2 cellular contexts compared by ENCODE assay signal in the genomic region with DNA sequence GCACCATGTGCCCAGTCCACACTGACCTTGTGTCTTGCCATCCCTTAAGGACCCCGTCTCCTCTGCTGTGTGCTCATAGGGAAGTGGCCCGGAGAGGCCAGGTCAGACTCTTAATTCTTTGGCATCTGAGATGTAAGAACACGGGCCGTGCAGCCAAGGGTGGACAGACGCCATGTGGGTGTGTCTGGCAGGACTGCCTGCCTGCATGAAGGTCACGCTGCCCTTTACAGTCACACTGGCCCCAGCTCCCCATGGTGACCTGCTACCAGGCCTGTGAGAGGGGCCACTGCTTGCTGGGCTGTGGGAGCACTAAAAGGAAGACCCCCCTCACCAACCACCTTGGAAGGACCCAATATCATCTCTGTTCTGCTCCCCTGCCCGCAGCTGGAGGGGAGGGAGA.
TF ChIP-seq lines count a peak whose summit lies in the region.

No MANE protein-coding gene starts in this region.

TF ChIP-seq in HepG2, 621 proteins besides CTCF, POLR2A, EP300 and RAD21:
- TF ChIP-seq SATB2 (CRISPR knock-in tag; IDR thresholded peaks at IDR 0.05) (no peak), ATF7-NPFF (CRISPR knock-in tag; IDR thresholded peaks at IDR 0.05; ENCODE audit: low read depth) (no peak), NRL (CRISPR knock-in tag; IDR thresholded peaks at IDR 0.05; ENCODE audit: borderline replicate concordance) (0 out of 2 replicates have a peak, but pooled peaks have one; percentile 54), AGO2 (optimal IDR thresholded peaks at IDR 0.05; ENCODE audit: low read depth, low read length) (peak; percentile 64), AKAP8 (CRISPR knock-in tag; IDR thresholded peaks at IDR 0.05) (no peak), MYPOP (CRISPR knock-in tag; IDR thresholded peaks at IDR 0.05) (no peak)
- TF ChIP-seq, protein P1, sequence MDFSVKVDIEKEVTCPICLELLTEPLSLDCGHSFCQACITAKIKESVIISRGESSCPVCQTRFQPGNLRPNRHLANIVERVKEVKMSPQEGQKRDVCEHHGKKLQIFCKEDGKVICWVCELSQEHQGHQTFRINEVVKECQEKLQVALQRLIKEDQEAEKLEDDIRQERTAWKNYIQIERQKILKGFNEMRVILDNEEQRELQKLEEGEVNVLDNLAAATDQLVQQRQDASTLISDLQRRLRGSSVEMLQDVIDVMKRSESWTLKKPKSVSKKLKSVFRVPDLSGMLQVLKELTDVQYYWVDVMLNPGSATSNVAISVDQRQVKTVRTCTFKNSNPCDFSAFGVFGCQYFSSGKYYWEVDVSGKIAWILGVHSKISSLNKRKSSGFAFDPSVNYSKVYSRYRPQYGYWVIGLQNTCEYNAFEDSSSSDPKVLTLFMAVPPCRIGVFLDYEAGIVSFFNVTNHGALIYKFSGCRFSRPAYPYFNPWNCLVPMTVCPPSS (IDR thresholded peaks at IDR 0.05) = no peak

TF ChIP-seq in GM23338, 12 proteins besides CTCF, POLR2A, EP300 and RAD21:
- TF ChIP-seq CREB1 (CRISPR knock-in tag; IDR thresholded peaks at IDR 0.05; ENCODE audit: low read depth) = no peak
- TF ChIP-seq ETS1 (IDR thresholded peaks at IDR 0.05) = no peak
- TF ChIP-seq EZH2phosphoT487 (IDR thresholded peaks at IDR 0.05; ENCODE audit: unreplicated experiment) = no peak
- TF ChIP-seq, protein P2, sequence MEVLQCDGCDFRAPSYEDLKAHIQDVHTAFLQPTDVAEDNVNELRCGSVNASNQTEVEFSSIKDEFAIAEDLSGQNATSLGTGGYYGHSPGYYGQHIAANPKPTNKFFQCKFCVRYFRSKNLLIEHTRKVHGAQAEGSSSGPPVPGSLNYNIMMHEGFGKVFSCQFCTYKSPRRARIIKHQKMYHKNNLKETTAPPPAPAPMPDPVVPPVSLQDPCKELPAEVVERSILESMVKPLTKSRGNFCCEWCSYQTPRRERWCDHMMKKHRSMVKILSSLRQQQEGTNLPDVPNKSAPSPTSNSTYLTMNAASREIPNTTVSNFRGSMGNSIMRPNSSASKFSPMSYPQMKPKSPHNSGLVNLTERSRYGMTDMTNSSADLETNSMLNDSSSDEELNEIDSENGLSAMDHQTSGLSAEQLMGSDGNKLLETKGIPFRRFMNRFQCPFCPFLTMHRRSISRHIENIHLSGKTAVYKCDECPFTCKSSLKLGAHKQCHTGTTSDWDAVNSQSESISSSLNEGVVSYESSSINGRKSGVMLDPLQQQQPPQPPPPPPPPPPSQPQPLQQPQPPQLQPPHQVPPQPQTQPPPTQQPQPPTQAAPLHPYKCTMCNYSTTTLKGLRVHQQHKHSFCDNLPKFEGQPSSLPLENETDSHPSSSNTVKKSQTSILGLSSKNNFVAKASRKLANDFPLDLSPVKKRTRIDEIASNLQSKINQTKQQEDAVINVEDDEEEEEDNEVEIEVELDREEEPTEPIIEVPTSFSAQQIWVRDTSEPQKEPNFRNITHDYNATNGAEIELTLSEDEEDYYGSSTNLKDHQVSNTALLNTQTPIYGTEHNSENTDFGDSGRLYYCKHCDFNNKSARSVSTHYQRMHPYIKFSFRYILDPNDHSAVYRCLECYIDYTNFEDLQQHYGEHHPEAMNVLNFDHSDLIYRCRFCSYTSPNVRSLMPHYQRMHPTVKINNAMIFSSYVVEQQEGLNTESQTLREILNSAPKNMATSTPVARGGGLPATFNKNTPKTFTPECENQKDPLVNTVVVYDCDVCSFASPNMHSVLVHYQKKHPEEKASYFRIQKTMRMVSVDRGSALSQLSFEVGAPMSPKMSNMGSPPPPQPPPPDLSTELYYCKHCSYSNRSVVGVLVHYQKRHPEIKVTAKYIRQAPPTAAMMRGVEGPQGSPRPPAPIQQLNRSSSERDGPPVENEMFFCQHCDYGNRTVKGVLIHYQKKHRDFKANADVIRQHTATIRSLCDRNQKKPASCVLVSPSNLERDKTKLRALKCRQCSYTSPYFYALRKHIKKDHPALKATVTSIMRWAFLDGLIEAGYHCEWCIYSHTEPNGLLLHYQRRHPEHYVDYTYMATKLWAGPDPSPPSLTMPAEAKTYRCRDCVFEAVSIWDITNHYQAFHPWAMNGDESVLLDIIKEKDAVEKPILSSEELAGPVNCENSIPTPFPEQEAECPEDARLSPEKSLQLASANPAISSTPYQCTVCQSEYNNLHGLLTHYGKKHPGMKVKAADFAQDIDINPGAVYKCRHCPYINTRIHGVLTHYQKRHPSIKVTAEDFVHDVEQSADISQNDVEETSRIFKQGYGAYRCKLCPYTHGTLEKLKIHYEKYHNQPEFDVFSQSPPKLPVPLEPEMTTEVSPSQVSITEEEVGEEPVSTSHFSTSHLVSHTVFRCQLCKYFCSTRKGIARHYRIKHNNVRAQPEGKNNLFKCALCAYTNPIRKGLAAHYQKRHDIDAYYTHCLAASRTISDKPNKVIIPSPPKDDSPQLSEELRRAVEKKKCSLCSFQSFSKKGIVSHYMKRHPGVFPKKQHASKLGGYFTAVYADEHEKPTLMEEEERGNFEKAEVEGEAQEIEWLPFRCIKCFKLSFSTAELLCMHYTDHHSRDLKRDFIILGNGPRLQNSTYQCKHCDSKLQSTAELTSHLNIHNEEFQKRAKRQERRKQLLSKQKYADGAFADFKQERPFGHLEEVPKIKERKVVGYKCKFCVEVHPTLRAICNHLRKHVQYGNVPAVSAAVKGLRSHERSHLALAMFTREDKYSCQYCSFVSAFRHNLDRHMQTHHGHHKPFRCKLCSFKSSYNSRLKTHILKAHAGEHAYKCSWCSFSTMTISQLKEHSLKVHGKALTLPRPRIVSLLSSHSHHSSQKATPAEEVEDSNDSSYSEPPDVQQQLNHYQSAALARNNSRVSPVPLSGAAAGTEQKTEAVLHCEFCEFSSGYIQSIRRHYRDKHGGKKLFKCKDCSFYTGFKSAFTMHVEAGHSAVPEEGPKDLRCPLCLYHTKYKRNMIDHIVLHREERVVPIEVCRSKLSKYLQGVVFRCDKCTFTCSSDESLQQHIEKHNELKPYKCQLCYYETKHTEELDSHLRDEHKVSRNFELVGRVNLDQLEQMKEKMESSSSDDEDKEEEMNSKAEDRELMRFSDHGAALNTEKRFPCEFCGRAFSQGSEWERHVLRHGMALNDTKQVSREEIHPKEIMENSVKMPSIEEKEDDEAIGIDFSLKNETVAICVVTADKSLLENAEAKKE (CRISPR knock-in tag; IDR thresholded peaks at IDR 0.05) = no peak
- TF ChIP-seq EZH2 (IDR thresholded peaks at IDR 0.05; ENCODE audit: low read depth, unreplicated experiment) = no peak
- no peak for TF ChIP-seq STAT1 (IDR thresholded peaks at IDR 0.05; ENCODE audit: unreplicated experiment)
- TF ChIP-seq ZNF331 (CRISPR knock-in tag; IDR thresholded peaks at IDR 0.05; ENCODE audit: low read depth) = no peak
- TF ChIP-seq NANOG (IDR thresholded peaks at IDR 0.05; ENCODE audit: borderline replicate concordance) = no peak
- no peak for TF ChIP-seq JUNB (IDR thresholded peaks at IDR 0.05; ENCODE audit: unreplicated experiment)
- no peak for TF ChIP-seq POLR2AphosphoS5 (IDR thresholded peaks at IDR 0.05; ENCODE audit: low read depth)
- no peak for TF ChIP-seq ZNF114 (CRISPR knock-in tag; IDR thresholded peaks at IDR 0.05)
- TF ChIP-seq REST (IDR thresholded peaks at IDR 0.05; ENCODE audit: unreplicated experiment) = no peak
